In genomic region chr5:33337621-33337960, GRCh38 we compare ENCODE assay signal across 35 cellular contexts.
A peak's percentile ranks its signal among the peaks of the same experiment; 100 is the strongest.
DNase-seq lines count a peak whose midpoint lies in the region; FAIRE-seq and TF ChIP-seq lines count a peak whose summit lies in the region.
"Had no signal": no experiment of that assay in that cellular context is flagged by ENCODE, and none has a peak within 500 bp of the region (broad histone marks: within the 10 kb centered on the region; RNA-seq: fewer than 3 reads in every experiment).

No MANE protein-coding gene starts in this region.

- in situ Hi-C loops in GM13977 (cut with MboI; ENCODE audit: low pct_unique_long_range_greater_than_20kb, low sequenced_read_pairs, unreplicated experiment), result no loop called here

- peaks cover 0 to 14% (median 2%) of the 10 kb centered on the region in 8 donors for H3K9me3 Mint-ChIP-seq in CD4-positive, alpha-beta memory T cell
- H3K9me3 Mint-ChIP-seq: activated B cell treated with CpG ODN at 0.5 μM for 24 hours; activated CD4-positive, alpha-beta T cell treated with anti-CD3 and anti-CD28 coated beads, Interleukin-2, amount 10 ng/mL, durations not matched to agents 7 days and 5 days had no signal

- no peak overlapping the region for H3K4me3 Mint-ChIP-seq in CD4-positive, alpha-beta memory T cell
- H3K4me3 Mint-ChIP-seq: activated B cell treated with CpG ODN at 0.5 μM for 24 hours; activated CD4-positive, alpha-beta T cell treated with anti-CD3 and anti-CD28 coated beads, Interleukin-2, amount 10 ng/mL, durations not matched to agents 7 days and 5 days; activated naive CD8-positive, alpha-beta T cell treated with anti-CD3 and anti-CD28 coated beads, Interleukin-2, amount 10 ng/mL, durations not matched to agents 7 days and 5 days; B cell had no signal

- H3K4me1 ChIP-seq in adipocyte (ENCODE audit: control insufficient read depth, insufficient read depth, low read length) (peaks cover 41% of the 10 kb centered on the region), esophagus squamous epithelium (peaks cover 0 to 40% (median 10%) of the 10 kb centered on the region in 3 donors), sigmoid colon (peaks cover 0 to 70% (median 41%) of the 10 kb centered on the region in 4 donors)
- no peaks in the 10 kb centered on the region for H3K4me1 ChIP-seq in CD4-positive, alpha-beta memory T cell (ENCODE audit: insufficient read depth, low read length)
- H3K4me1 ChIP-seq: SJCRH30, stomach had no signal

- WGBS in esophagus squamous epithelium, 2 donors, result 17 to 21% methylated on average over 2 of the region's 2 CpGs
- 8 to 47% methylated on average over 2 of the region's 2 CpGs for WGBS in sigmoid colon, 2 donors

- DNase-seq in H54 (ENCODE audit: insufficient read length, low spot score) (no peak), adipocyte (ENCODE audit: low read depth) (no peak), esophagus squamous epithelium (lab: John Stamatoyannopoulos, UW) (no peak), sigmoid colon (peak; percentile 72), GM13977 (ENCODE audit: low spot score) (no peak), Kasumi-1 (lab: John Stamatoyannopoulos, UW) (no peak), foreskin melanocyte (no peak)
- DNase-seq in CD4-positive, alpha-beta memory T cell, result no peak
- DNase-seq: ACHN; activated B cell treated with CpG ODN at 0.5 μM for 24 hours; activated CD4-positive, alpha-beta T cell treated with anti-CD3 and anti-CD28 coated beads, Interleukin-2, amount 10 ng/mL, durations not matched to agents 7 days and 5 days; activated effector memory CD4-positive, alpha-beta T cell treated with anti-CD3 and anti-CD28 coated beads, Interleukin-2, amount 50 U/mL, for 16 hours; activated naive CD8-positive, alpha-beta T cell treated with anti-CD3 and anti-CD28 coated beads, Interleukin-2, amount 10 ng/mL, durations not matched to agents 7 days and 5 days; central memory CD4-positive, alpha-beta T cell; dermis blood vessel endothelial cell; DMS 273 treated with DMSO at 0.1 percent for 48 hours; H7; hypothalamus; KG1; left cardiac atrium; MV-4-11; NCI-H146; NCI-H446; NCI-H748 treated with DMSO at 0.1 percent for 48 hours; right lobe of liver; SJCRH30; stimulated activated CD4-positive, alpha-beta T cell treated with anti-CD3 and anti-CD28 coated beads, Interleukin-4, amount 100 ng/mL, for 1 hour; stomach; T1000; trophoblast cell had no signal

- H3K4me3 ChIP-seq in adipocyte (ENCODE audit: low read length) (peak overlapping the region; percentile 1), esophagus squamous epithelium (no peak overlapping the region), sigmoid colon (no peak overlapping the region)
- H3K4me3 ChIP-seq in CD4-positive, alpha-beta memory T cell (ENCODE audit: low read length in 2 of 2), result no peak overlapping the region
- H3K4me3 ChIP-seq: right lobe of liver, SJCRH30, stomach had no signal

- intact Hi-C loops in esophagus squamous epithelium (cut with DNase I), result no loop called here
- intact Hi-C loops in sigmoid colon (cut with DNase I), result loop anchor here (2.0 to 5.0 kb wide), 2 partner anchors 15 to 70 kb away; no protein-coding TSS in a partner anchor
- intact Hi-C loops in CD4-positive, alpha-beta memory T cell (cut with micrococcal nuclease), result no loop called here

- peak in 3 of 4 donors; percentile 54 to 64 (median 61) for TF ChIP-seq EP300 in sigmoid colon (IDR thresholded peaks at IDR 0.05)

- peak overlapping the region; percentile 9 for H3K9ac ChIP-seq in adipocyte (ENCODE audit: low read length)

- no peak overlapping the region for H3K27ac Mint-ChIP-seq in CD4-positive, alpha-beta memory T cell
- H3K27ac Mint-ChIP-seq: activated B cell treated with CpG ODN at 0.5 μM for 24 hours; activated CD4-positive, alpha-beta T cell treated with anti-CD3 and anti-CD28 coated beads, Interleukin-2, amount 10 ng/mL, durations not matched to agents 7 days and 5 days; activated naive CD8-positive, alpha-beta T cell treated with anti-CD3 and anti-CD28 coated beads, Interleukin-2, amount 10 ng/mL, durations not matched to agents 7 days and 5 days; B cell; progenitor cell of endocrine pancreas had no signal

- no peak for TF ChIP-seq CTCF in esophagus squamous epithelium (IDR thresholded peaks at IDR 0.05)
- TF ChIP-seq CTCF in sigmoid colon (IDR thresholded peaks at IDR 0.05), result no peak
- TF ChIP-seq CTCF in GM13977 (IDR thresholded peaks at IDR 0.05; ENCODE audit: extremely low read depth, insufficient read depth, missing control alignments), result no peak

- H3K27ac ChIP-seq in esophagus squamous epithelium, result peak overlapping the region; percentile 16 to 64 (median 52)
- peak overlapping the region in 3 of 4 donors; percentile 65 to 76 (median 69) for H3K27ac ChIP-seq in sigmoid colon
- H3K27ac ChIP-seq in CD4-positive, alpha-beta memory T cell (ENCODE audit: low read depth, low read length), result no peak overlapping the region
- H3K27ac ChIP-seq: HL-60, neutrophil, right lobe of liver, SJCRH30, stomach had no signal

- H3K27me3 ChIP-seq in adipocyte (replicated peaks; ENCODE audit: control insufficient read depth, insufficient read depth, low read length), result no peaks in the 10 kb centered on the region
- H3K27me3 ChIP-seq in esophagus squamous epithelium, result no peaks in the 10 kb centered on the region
- no peaks in the 10 kb centered on the region for H3K27me3 ChIP-seq in sigmoid colon
- H3K27me3 ChIP-seq in CD4-positive, alpha-beta memory T cell (ENCODE audit: insufficient read depth, low read length), result no peaks in the 10 kb centered on the region
- H3K27me3 ChIP-seq: neutrophil, right lobe of liver, SJCRH30, stomach had no signal

- POLR2A ChIA-PET in CD4-positive, alpha-beta memory T cell (lab: Charles Lee; ENCODE audit: partially characterized antibody), result no interaction called here

- H3K36me3 Mint-ChIP-seq in CD4-positive, alpha-beta memory T cell, result no peaks in the 10 kb centered on the region
- H3K36me3 Mint-ChIP-seq: activated naive CD8-positive, alpha-beta T cell treated with anti-CD3 and anti-CD28 coated beads, Interleukin-2, amount 10 ng/mL, durations not matched to agents 7 days and 5 days had no signal

- H3K36me3 ChIP-seq in adipocyte (ENCODE audit: control insufficient read depth, insufficient read depth, low read length, severe bottlenecking) (no peaks in the 10 kb centered on the region), esophagus squamous epithelium (no peaks in the 10 kb centered on the region), sigmoid colon (no peaks in the 10 kb centered on the region)
- H3K36me3 ChIP-seq in CD4-positive, alpha-beta memory T cell (ENCODE audit: insufficient read depth, low read length), result no peaks in the 10 kb centered on the region
- H3K36me3 ChIP-seq: neutrophil, right lobe of liver, SJCRH30, stomach had no signal

- FAIRE-seq in H54 (lab: Jason Lieb, UNC), result peak; percentile 68
- FAIRE-seq: RCC 7860 had no signal

- H3K9me3 ChIP-seq in adipocyte (ENCODE audit: control insufficient read depth, low read length) (no peaks in the 10 kb centered on the region), esophagus squamous epithelium (no peaks in the 10 kb centered on the region), sigmoid colon (no peaks in the 10 kb centered on the region)
- no peaks in the 10 kb centered on the region for H3K9me3 ChIP-seq in CD4-positive, alpha-beta memory T cell (ENCODE audit: control insufficient read depth in 1 of 2, low read length in 2 of 2)
- H3K9me3 ChIP-seq: neutrophil, right lobe of liver, SJCRH30, stomach had no signal

- CTCF ChIA-PET in CD4-positive, alpha-beta memory T cell (lab: Charles Lee; ENCODE audit: partially characterized antibody), result no interaction called here

- H3K4me1 Mint-ChIP-seq in CD4-positive, alpha-beta memory T cell, result no peaks in the 10 kb centered on the region
- H3K4me1 Mint-ChIP-seq: activated B cell treated with CpG ODN at 0.5 μM for 24 hours; activated CD4-positive, alpha-beta T cell treated with anti-CD3 and anti-CD28 coated beads, Interleukin-2, amount 10 ng/mL, durations not matched to agents 7 days and 5 days; activated naive CD8-positive, alpha-beta T cell treated with anti-CD3 and anti-CD28 coated beads, Interleukin-2, amount 10 ng/mL, durations not matched to agents 7 days and 5 days had no signal

- no peaks in the 10 kb centered on the region for H3K27me3 Mint-ChIP-seq in CD4-positive, alpha-beta memory T cell
- H3K27me3 Mint-ChIP-seq: activated CD4-positive, alpha-beta T cell treated with anti-CD3 and anti-CD28 coated beads, Interleukin-2, amount 10 ng/mL, durations not matched to agents 7 days and 5 days; B cell had no signal

- TF ChIP-seq POLR2A in H54 (IDR thresholded peaks at IDR 0.05; ENCODE audit: low read depth, low read length), result no peak
- TF ChIP-seq POLR2A in esophagus squamous epithelium (IDR thresholded peaks at IDR 0.05), result no peak
- no peak for TF ChIP-seq POLR2A in sigmoid colon (IDR thresholded peaks at IDR 0.05)
